Comparison of ENCODE assay signal across 8 cellular contexts in genomic region chr17:48047741-48048320, GRCh38. TPM values are rescaled to one million over a fixed set of nuclear protein-coding genes. Genes with fewer than 3 reads are reported as not detected.
A peak's percentile ranks its signal among the peaks of the same experiment; 100 is the strongest.
DNase-seq lines count a peak whose midpoint lies in the region; ATAC-seq and TF ChIP-seq lines count a peak whose summit lies in the region.

No MANE protein-coding gene starts in this region.

- peak overlapping the region; percentile 98 to 99 for H3K27ac ChIP-seq in testis

- H3K9me3 Mint-ChIP-seq in activated naive CD8-positive, alpha-beta T cell (ENCODE audit: low read depth), result no peaks in the 10 kb centered on the region

- TF ChIP-seq CTCF in GM10266 (IDR thresholded peaks at IDR 0.05; ENCODE audit: control insufficient read depth, insufficient read depth, low read depth, missing control alignments) (no peak), omental fat pad (IDR thresholded peaks at IDR 0.05) (no peak), testis (IDR thresholded peaks at IDR 0.05) (no peak)

- peak; percentile 96 for DNase-seq in GM10266 (ENCODE audit: extremely low spot score)
- peak; percentile 99 for DNase-seq in NCI-H1092 treated with DMSO at 0.1 percent for 48 hours (lab: John Stamatoyannopoulos, UW)
- DNase-seq in glomerular visceral epithelial cell (ENCODE audit: extremely low spot score), result peak; percentile 100
- DNase-seq in omental fat pad (ENCODE audit: low spot score), result peak; percentile 96
- peak; percentile 100 for DNase-seq in testis

- ATAC-seq in HG02623 (IDR thresholded peaks at IDR 0.05; ENCODE audit: unreplicated experiment) (peak; percentile 88), SK-N-SH treated with all-trans-retinoic acid at 6 μM for 48 hours (peak; percentile 93), omental fat pad (ENCODE audit: low FRiP score) (peak; percentile 95)

- H3K27ac Mint-ChIP-seq in activated naive CD8-positive, alpha-beta T cell, result peak overlapping the region; percentile 100

- H3K4me1 ChIP-seq in testis, result peaks cover 37% of the 10 kb centered on the region

- H3K27me3 ChIP-seq in testis, result no peaks in the 10 kb centered on the region

- intact Hi-C loops in testis (cut with DNase I; ENCODE audit: low total_unique reads), result no loop called here

- no peak for TF ChIP-seq POLR2A in testis (IDR thresholded peaks at IDR 0.05)

- H3K36me3 Mint-ChIP-seq in activated naive CD8-positive, alpha-beta T cell, result peaks cover 7% of the 10 kb centered on the region

- peak overlapping the region; percentile 98 for H3K4me3 Mint-ChIP-seq in activated naive CD8-positive, alpha-beta T cell

- 1% methylated on average over 33 of the region's 41 CpGs; no CpG with 5 or more reads in 1 of the 2 donors for WGBS in testis, 2 donors

- H3K36me3 ChIP-seq in testis (ENCODE audit: low read depth, missing control alignments), result no peaks in the 10 kb centered on the region

- H3K9me3 ChIP-seq in testis, result no peaks in the 10 kb centered on the region

- H3K4me1 Mint-ChIP-seq in activated naive CD8-positive, alpha-beta T cell (ENCODE audit: low read depth), result peaks cover 51% of the 10 kb centered on the region

- H3K27me3 Mint-ChIP-seq in activated naive CD8-positive, alpha-beta T cell, result no peaks in the 10 kb centered on the region

- peak overlapping the region; percentile 80 to 96 for H3K4me3 ChIP-seq in testis

TF ChIP-seq in SK-N-SH treated with all-trans-retinoic acid at 6 μM for 48 hours, 23 proteins besides CTCF, POLR2A, EP300 and RAD21:
- TF ChIP-seq ZNF8 (CRISPR knock-in tag; IDR thresholded peaks at IDR 0.05), result peak; percentile 52; the same call in 1 of the 2 replicates
- TF ChIP-seq TSHZ2 (CRISPR knock-in tag; IDR thresholded peaks at IDR 0.05), result peak; percentile 83
- peak; percentile 39; the same call in 1 of the 2 replicates for TF ChIP-seq TCF4 (CRISPR knock-in tag; IDR thresholded peaks at IDR 0.05; ENCODE audit: borderline replicate concordance)
- no peak for TF ChIP-seq ESRRG (CRISPR knock-in tag; IDR thresholded peaks at IDR 0.05)
- no peak for TF ChIP-seq GLIS3 (CRISPR knock-in tag; IDR thresholded peaks at IDR 0.05)
- no peak for TF ChIP-seq ZFP30 (CRISPR knock-in tag; IDR thresholded peaks at IDR 0.05)
- no peak for TF ChIP-seq CSRNP3 (CRISPR knock-in tag; IDR thresholded peaks at IDR 0.05)
- TF ChIP-seq SNAI2 (CRISPR knock-in tag; IDR thresholded peaks at IDR 0.05), result no peak
- TF ChIP-seq POU6F1 (CRISPR knock-in tag; IDR thresholded peaks at IDR 0.05; ENCODE audit: borderline replicate concordance, low read depth), result peak; percentile 75; the same call in 1 of the 2 replicates
- TF ChIP-seq PATZ1 (CRISPR knock-in tag; IDR thresholded peaks at IDR 0.05; ENCODE audit: borderline replicate concordance), result peak; percentile 72
- TF ChIP-seq OSR1 (CRISPR knock-in tag; IDR thresholded peaks at IDR 0.05), result no peak
- no peak for TF ChIP-seq RARB (CRISPR knock-in tag; IDR thresholded peaks at IDR 0.05)
- no peak for TF ChIP-seq ARNTL (CRISPR knock-in tag; IDR thresholded peaks at IDR 0.05; ENCODE audit: borderline replicate concordance, low read depth)
- no peak for TF ChIP-seq CREB5 (CRISPR knock-in tag; IDR thresholded peaks at IDR 0.05; ENCODE audit: low read depth)
- TF ChIP-seq ZFP3 (CRISPR knock-in tag; IDR thresholded peaks at IDR 0.05), result peak; percentile 88
- no peak for TF ChIP-seq PPARA (CRISPR knock-in tag; IDR thresholded peaks at IDR 0.05; ENCODE audit: borderline replicate concordance)
- peak; percentile 98 for TF ChIP-seq CSDC2 (CRISPR knock-in tag; IDR thresholded peaks at IDR 0.05)
- no peak for TF ChIP-seq ZNF565 (CRISPR knock-in tag; conservative IDR thresholded peaks at IDR 0.05; ENCODE audit: low read depth)

RNA-seq across cellular contexts. Expression of gene NFE2L1, which starts 0.3 kb away (rescaled TPM):
- total RNA-seq in omental fat pad (100 to 1,000 TPM; 144 to 255 (median 168) TPM), testis (100 to 1,000 TPM; 180 to 199 TPM)
- 193 TPM for polyA plus RNA-seq in testis (ENCODE audit: insufficient read depth, low read depth, low replicate concordance)

RNA-seq across cellular contexts. Expression of gene COPZ2, which starts 10.2 kb away (rescaled TPM):
- total RNA-seq in omental fat pad, result 10 to 100 TPM; 43.8 to 61.8 (median 49.7) TPM
- 10 to 100 TPM; 13.2 to 14.7 TPM for total RNA-seq in testis
- polyA plus RNA-seq in testis (ENCODE audit: insufficient read depth, low read depth, low replicate concordance), result 47.6 TPM

RNA-seq across cellular contexts. Expression of gene CBX1, which starts 53.4 kb away (rescaled TPM):
- total RNA-seq in omental fat pad, result 10 to 100 TPM; 16.0 to 28.9 (median 24.1) TPM
- total RNA-seq in testis, result 10 to 100 TPM; 59.9 to 70.1 TPM
- polyA plus RNA-seq in testis (ENCODE audit: insufficient read depth, low read depth, low replicate concordance), result 123 TPM

RNA-seq across cellular contexts. Expression of gene SNX11, which starts 59.7 kb away (rescaled TPM):
- total RNA-seq in omental fat pad (10 to 100 TPM; 10.1 to 19.1 (median 18.4) TPM), testis (10 to 100 TPM; 20.3 to 23.1 TPM)
- polyA plus RNA-seq in testis (ENCODE audit: insufficient read depth, low read depth, low replicate concordance), result 23.1 TPM

Comparison
In these comparisons a context has a peak if more than half of its experiments do, and no peak if none do; other contexts are left out.
1. Peak in every context shown above with its lines: DNase-seq, ATAC-seq, H3K4me3 ChIP-seq and H3K27ac ChIP-seq.